13 cellular contexts compared by ENCODE assay signal in genomic region chr11:96136623-96137313, GRCh38.
DNase-seq lines count a peak whose midpoint lies in the region; ATAC-seq, FAIRE-seq and TF ChIP-seq lines count a peak whose summit lies in the region.
"Had no signal": no experiment of that assay in that cellular context is flagged by ENCODE, and none has a peak within 500 bp of the region (broad histone marks: within the 10 kb centered on the region; RNA-seq: fewer than 3 reads in every experiment).

No MANE protein-coding gene starts in this region.

- peaks cover 47 to 89% (median 81%) of the 10 kb centered on the region in 7 donors for H3K4me1 Mint-ChIP-seq in naive thymus-derived CD4-positive, alpha-beta T cell

- peaks cover 0 to 5% (median 0%) of the 10 kb centered on the region in 11 donors for H3K9me3 Mint-ChIP-seq in naive thymus-derived CD4-positive, alpha-beta T cell

- POLR2A ChIA-PET in HepG2 (lab: Yijun Ruan, JAX): no interaction called here
- POLR2A ChIA-PET in naive thymus-derived CD4-positive, alpha-beta T cell (lab: Charles Lee): interaction anchor here (0.7 to 1.5 kb wide), 5 partner anchors 9 to 175 kb away, joined by 3 to 4 read pairs (median 3); no protein-coding TSS in a partner anchor

- TF ChIP-seq POLR2A in HepG2 (IDR thresholded peaks at IDR 0.05; ENCODE audit: insufficient read depth in 1 of 2, low read depth in 2 of 2, low read length in 2 of 2): no peak
- TF ChIP-seq POLR2A in right lobe of liver (IDR thresholded peaks at IDR 0.05): no peak

- H3K4me3 ChIP-seq in HepG2 (replicated peaks in 1 of 3; ENCODE audit: insufficient read depth in 1 of 3, low read depth in 2 of 3, low read length in 3 of 3) (no peak overlapping the region), right lobe of liver (no peak overlapping the region), brain microvascular endothelial cell (ENCODE audit: low read depth, low read length) (no peak overlapping the region)
- no peak overlapping the region for H3K4me3 ChIP-seq in naive thymus-derived CD4-positive, alpha-beta T cell (ENCODE audit: low read length)
- H3K4me3 ChIP-seq: BLaER1 had no signal

- 95% methylated on average over 3 of the region's 3 CpGs for WGBS in HepG2 (ENCODE audit: low lambda C conversion rate)
- 28% methylated on average over 3 of the region's 3 CpGs for WGBS in right lobe of liver (ENCODE audit: insufficient coverage, low coverage, low lambda C conversion rate, missing lambda C conversion rate)

- no peaks in the 10 kb centered on the region for H3K27me3 ChIP-seq in HepG2 (ENCODE audit: control insufficient read depth in 1 of 2, insufficient read depth in 2 of 2, low read length in 2 of 2)
- H3K27me3 ChIP-seq in right lobe of liver: no peaks in the 10 kb centered on the region
- H3K27me3 ChIP-seq in brain microvascular endothelial cell (replicated peaks): no peaks in the 10 kb centered on the region
- no peaks in the 10 kb centered on the region for H3K27me3 ChIP-seq in naive thymus-derived CD4-positive, alpha-beta T cell (ENCODE audit: control insufficient read depth in 2 of 2, insufficient read depth in 2 of 2, low read length in 2 of 2)
- H3K27me3 ChIP-seq: BLaER1 had no signal

- in situ Hi-C loops in HepG2 (cut with HindIII; ENCODE audit: extremely low pct_ligation_motif_present, low pct_unique_long_range_greater_than_20kb) (no loop called here), brain microvascular endothelial cell (cut with HindIII; ENCODE audit: low pct_ligation_motif_present, low sequenced_read_pairs) (no loop called here)

- intact Hi-C loops in HepG2 (cut with micrococcal nuclease; ENCODE audit: unreplicated experiment) (no loop called here), right lobe of liver (cut with DNase I) (no loop called here)
- intact Hi-C loops in naive thymus-derived CD4-positive, alpha-beta T cell (cut with micrococcal nuclease): loop anchor here (1.0 to 2.0 kb wide), 3 partner anchors 10 to 24 kb away; no protein-coding TSS in a partner anchor

- no peak for TF ChIP-seq RAD21 in HepG2 (CRISPR knock-in tag; IDR thresholded peaks at IDR 0.05)

- H3K9ac ChIP-seq in HepG2 (ENCODE audit: insufficient read depth, low read depth, low read length): no peak overlapping the region
- H3K9ac ChIP-seq: BLaER1 had no signal

- H3K27me3 Mint-ChIP-seq in naive thymus-derived CD4-positive, alpha-beta T cell: no peaks in the 10 kb centered on the region

- H3K9me3 ChIP-seq in HepG2 (ENCODE audit: low read length): no peaks in the 10 kb centered on the region
- no peaks in the 10 kb centered on the region for H3K9me3 ChIP-seq in right lobe of liver
- no peaks in the 10 kb centered on the region for H3K9me3 ChIP-seq in naive thymus-derived CD4-positive, alpha-beta T cell (ENCODE audit: control insufficient read depth in 2 of 3, low read length in 3 of 3)
- H3K9me3 ChIP-seq: BLaER1 had no signal

- H4K20me1 ChIP-seq in HepG2 (ENCODE audit: insufficient read depth, low read length): no peaks in the 10 kb centered on the region
- H4K20me1 ChIP-seq: BLaER1 had no signal

- H3K36me3 Mint-ChIP-seq in naive thymus-derived CD4-positive, alpha-beta T cell: peaks cover 7 to 45% (median 27%) of the 10 kb centered on the region in 5 donors

- H3K4me2 ChIP-seq in HepG2 (ENCODE audit: low read depth, low read length): no peak overlapping the region
- H3K4me2 ChIP-seq: BLaER1 had no signal

- DNase-seq in HepG2 (ENCODE audit: low spot score) (no peak), right lobe of liver (no peak), brain microvascular endothelial cell (no peak), mucosa of gallbladder (ENCODE audit: low spot score) (no peak), AG08396 (ENCODE audit: low spot score) (no peak)
- DNase-seq in naive thymus-derived CD4-positive, alpha-beta T cell: peak in 2 of 9 donors; percentile 13 to 36
- DNase-seq: NCI-H1417 treated with DMSO at 0.1 percent for 48 hours, NCI-H774, SHP77 treated with DMSO at 0.1 percent for 48 hours, small intestine had no signal

- peak overlapping the region; percentile 6 to 73 (median 58) for H3K4me3 Mint-ChIP-seq in naive thymus-derived CD4-positive, alpha-beta T cell

- H3K4me1 ChIP-seq in HepG2 (ENCODE audit: insufficient read depth, low read length) (peaks cover 25% of the 10 kb centered on the region), right lobe of liver (no peaks in the 10 kb centered on the region)
- H3K4me1 ChIP-seq in naive thymus-derived CD4-positive, alpha-beta T cell (ENCODE audit: control insufficient read depth in 2 of 2, insufficient read depth in 2 of 2, low read length in 2 of 2): peaks cover 19 to 61% of the 10 kb centered on the region in 2 donors
- H3K4me1 ChIP-seq: BLaER1 had no signal

- ATAC-seq in HepG2: no peak
- ATAC-seq in right lobe of liver: no peak
- no peak for ATAC-seq in naive thymus-derived CD4-positive, alpha-beta T cell
- ATAC-seq in HG02763 (IDR thresholded peaks at IDR 0.05; ENCODE audit: unreplicated experiment): no peak
- ATAC-seq in HG03439 (IDR thresholded peaks at IDR 0.05; ENCODE audit: unreplicated experiment): no peak

- CTCF ChIA-PET in HepG2 (lab: Yijun Ruan, JAX; ENCODE audit: low intra/inter-chr PET ratio, low total read pairs): no interaction called here
- CTCF ChIA-PET in naive thymus-derived CD4-positive, alpha-beta T cell (lab: Charles Lee): interaction anchor here (2.0 kb wide), 1 partner anchor 206 kb away, joined by 5 read pairs; the partner anchor contains the start of gene MAML2

- FAIRE-seq in HepG2 (lab: Jason Lieb, UNC): no peak
- FAIRE-seq: small intestine had no signal

- BruUV-seq in HepG2 (replicated peaks; lab: Mats Ljungman, UMichigan): no TSS peak

- H3K27ac ChIP-seq in HepG2 (ENCODE audit: extremely low read length, insufficient read depth, low read length) (no peak overlapping the region), right lobe of liver (no peak overlapping the region), brain microvascular endothelial cell (peak overlapping the region; percentile 1)
- H3K27ac ChIP-seq in naive thymus-derived CD4-positive, alpha-beta T cell (ENCODE audit: low read depth, low read length): no peak overlapping the region
- H3K27ac ChIP-seq: BLaER1 had no signal

- peaks cover 0 to 5% of the 10 kb centered on the region in 2 experiments; a peak in 3 of 5 replicates for H3K36me3 ChIP-seq in HepG2 (replicated peaks in 1 of 2; ENCODE audit: control insufficient read depth in 1 of 2, insufficient read depth in 2 of 2, low read length in 2 of 2)
- no peaks in the 10 kb centered on the region for H3K36me3 ChIP-seq in right lobe of liver
- no peaks in the 10 kb centered on the region for H3K36me3 ChIP-seq in brain microvascular endothelial cell (replicated peaks)
- H3K36me3 ChIP-seq in naive thymus-derived CD4-positive, alpha-beta T cell (ENCODE audit: control insufficient read depth in 2 of 3, insufficient read depth in 3 of 3, low read length in 3 of 3): no peaks in the 10 kb centered on the region
- H3K36me3 ChIP-seq: BLaER1 had no signal

- H2AFZ ChIP-seq in HepG2 (ENCODE audit: low read length): no peak overlapping the region

- TF ChIP-seq CTCF in HepG2 (CRISPR knock-in tag; IDR thresholded peaks at IDR 0.05) (no peak), right lobe of liver (IDR thresholded peaks at IDR 0.05) (no peak), brain microvascular endothelial cell (IDR thresholded peaks at IDR 0.05; ENCODE audit: low read depth, low read length, missing control alignments) (no peak)

- H3K79me2 ChIP-seq in HepG2 (ENCODE audit: insufficient read depth, low read length): no peaks in the 10 kb centered on the region

- TF ChIP-seq EP300 in HepG2 (IDR thresholded peaks at IDR 0.05; ENCODE audit: low read depth in 2 of 2, low read length in 2 of 2): no peak
- TF ChIP-seq EP300 in HepG2 (CRISPR knock-in tag; IDR thresholded peaks at IDR 0.05; ENCODE audit: borderline replicate concordance): no peak

- H3K27ac Mint-ChIP-seq in naive thymus-derived CD4-positive, alpha-beta T cell: peak overlapping the region; percentile 41 to 88 (median 79)

TF ChIP-seq in HepG2, 621 proteins besides CTCF, POLR2A, EP300 and RAD21:
- TF ChIP-seq ZUFSP (CRISPR knock-in tag; IDR thresholded peaks at IDR 0.05; ENCODE audit: borderline replicate concordance) (no peak), PPARG (CRISPR knock-in tag; conservative IDR thresholded peaks at IDR 0.05) (peak; percentile 75), KDM3A (CRISPR knock-in tag; IDR thresholded peaks at IDR 0.05; ENCODE audit: low read depth) (no peak), ZFP36L1 (CRISPR knock-in tag; IDR thresholded peaks at IDR 0.05) (no peak), NBN (conservative IDR thresholded peaks at IDR 0.05) (no peak), RXRB (CRISPR knock-in tag; IDR thresholded peaks at IDR 0.05; ENCODE audit: borderline replicate concordance) (0 out of 2 replicates have a peak, but pooled peaks have one; percentile 13), EHMT2 (IDR thresholded peaks at IDR 0.05; ENCODE audit: borderline replicate concordance, low read depth, low read length) (no peak), ZNF792 (CRISPR knock-in tag; IDR thresholded peaks at IDR 0.05) (no peak), RBM22 (optimal IDR thresholded peaks at IDR 0.05; ENCODE audit: low read length) (no peak)

Comparison
In these comparisons a context has a peak if more than half of its experiments do, and no peak if none do; other contexts are left out.
1. intact Hi-C loops: an anchor here in naive thymus-derived CD4-positive, alpha-beta T cell (1.0 to 2.0 kb wide); none called in HepG2 and right lobe of liver.